Comparison of ENCODE assay signal across 8 cellular contexts in genomic region chr22:25404923-25405853, GRCh38.
A peak's percentile ranks its signal among the peaks of the same experiment; 100 is the strongest.
DNase-seq lines count a peak whose midpoint lies in the region; ATAC-seq and TF ChIP-seq lines count a peak whose summit lies in the region.

No MANE protein-coding gene starts in this region.

- H3K27me3 ChIP-seq in SJSA1 (replicated peaks), result no peaks in the 10 kb centered on the region
- H3K27me3 ChIP-seq in thyroid gland, result no peaks in the 10 kb centered on the region

- peak; percentile 94 to 99 for TF ChIP-seq POLR2A in thyroid gland (IDR thresholded peaks at IDR 0.05)

- DNase-seq in NCI-H1092 treated with DMSO at 0.1 percent for 48 hours (lab: John Stamatoyannopoulos, UW), result peak; percentile 39
- no peak for DNase-seq in NCI-H1092 (lab: John Stamatoyannopoulos, UW)
- DNase-seq in SJSA1 (ENCODE audit: low read depth in 1 of 2, low spot score in 2 of 2), result peak; percentile 49 to 80
- peak; percentile 77 for DNase-seq in glutamatergic neuron
- DNase-seq in osteocyte (ENCODE audit: extremely low spot score, unreplicated experiment), result no peak
- DNase-seq in thyroid gland, result peak; percentile 85 to 86

- no peaks in the 10 kb centered on the region for H3K9me3 Mint-ChIP-seq in activated naive CD4-positive, alpha-beta T cell treated with anti-CD3 and anti-CD28 coated beads, Interleukin-2, amount 50 U/mL, for 24 hours
- H3K9me3 Mint-ChIP-seq in glutamatergic neuron (ENCODE audit: unreplicated experiment), result peaks cover 12% of the 10 kb centered on the region
- no peaks in the 10 kb centered on the region for H3K9me3 Mint-ChIP-seq in osteocyte (ENCODE audit: unreplicated experiment)

- H3K4me1 ChIP-seq in SJSA1 (replicated peaks) (peaks cover 48% of the 10 kb centered on the region), thyroid gland (peaks cover 42 to 61% of the 10 kb centered on the region in 2 donors)

- intact Hi-C loops in thyroid gland (cut with DNase I), result no loop called here

- H3K9me3 ChIP-seq in SJSA1 (replicated peaks), result peaks cover 4% of the 10 kb centered on the region; the same call in 1 of the 2 replicates
- H3K9me3 ChIP-seq in thyroid gland, result no peaks in the 10 kb centered on the region

- peak; percentile 67 for ATAC-seq in HG03045 (IDR thresholded peaks at IDR 0.05; ENCODE audit: unreplicated experiment)

- H3K36me3 ChIP-seq in SJSA1, result peaks cover 6% of the 10 kb centered on the region
- H3K36me3 ChIP-seq in thyroid gland, result no peaks in the 10 kb centered on the region

- peak overlapping the region; percentile 81 for H3K4me3 Mint-ChIP-seq in activated naive CD4-positive, alpha-beta T cell treated with anti-CD3 and anti-CD28 coated beads, Interleukin-2, amount 50 U/mL, for 24 hours
- H3K4me3 Mint-ChIP-seq in glutamatergic neuron (ENCODE audit: unreplicated experiment), result peak overlapping the region; percentile 65
- peak overlapping the region; percentile 69 for H3K4me3 Mint-ChIP-seq in osteocyte (ENCODE audit: unreplicated experiment)

- H3K4me3 ChIP-seq in SJSA1, result peak overlapping the region; percentile 99
- H3K4me3 ChIP-seq in thyroid gland (replicated peaks in 1 of 3), result peak overlapping the region; percentile 56 to 62 (median 60)

- TF ChIP-seq CTCF in glutamatergic neuron (IDR thresholded peaks at IDR 0.05; ENCODE audit: partially characterized antibody, unreplicated experiment) (no peak), osteocyte (IDR thresholded peaks at IDR 0.05) (no peak), thyroid gland (IDR thresholded peaks at IDR 0.05) (no peak)

- H3K4me1 Mint-ChIP-seq in activated naive CD4-positive, alpha-beta T cell treated with anti-CD3 and anti-CD28 coated beads, Interleukin-2, amount 50 U/mL, for 24 hours, result peaks cover 31% of the 10 kb centered on the region
- peaks cover 21% of the 10 kb centered on the region for H3K4me1 Mint-ChIP-seq in glutamatergic neuron (ENCODE audit: low read depth, unreplicated experiment)
- peaks cover 46% of the 10 kb centered on the region for H3K4me1 Mint-ChIP-seq in osteocyte (ENCODE audit: unreplicated experiment)

- H3K36me3 Mint-ChIP-seq in activated naive CD4-positive, alpha-beta T cell treated with anti-CD3 and anti-CD28 coated beads, Interleukin-2, amount 50 U/mL, for 24 hours, result no peaks in the 10 kb centered on the region
- no peaks in the 10 kb centered on the region for H3K36me3 Mint-ChIP-seq in glutamatergic neuron (ENCODE audit: unreplicated experiment)
- no peaks in the 10 kb centered on the region for H3K36me3 Mint-ChIP-seq in osteocyte (ENCODE audit: unreplicated experiment)

- no peaks in the 10 kb centered on the region for H3K27me3 Mint-ChIP-seq in activated naive CD4-positive, alpha-beta T cell treated with anti-CD3 and anti-CD28 coated beads, Interleukin-2, amount 50 U/mL, for 24 hours
- H3K27me3 Mint-ChIP-seq in glutamatergic neuron (ENCODE audit: unreplicated experiment) (peaks cover 14% of the 10 kb centered on the region), osteocyte (ENCODE audit: unreplicated experiment) (no peaks in the 10 kb centered on the region)

- no peak overlapping the region for H3K27ac Mint-ChIP-seq in activated naive CD4-positive, alpha-beta T cell treated with anti-CD3 and anti-CD28 coated beads, Interleukin-2, amount 50 U/mL, for 24 hours
- H3K27ac Mint-ChIP-seq in glutamatergic neuron (ENCODE audit: unreplicated experiment) (peak overlapping the region; percentile 69), osteocyte (ENCODE audit: unreplicated experiment) (peak overlapping the region; percentile 52)

- H3K27ac ChIP-seq in SJSA1 (peak overlapping the region; percentile 80), thyroid gland (peak overlapping the region; percentile 93 to 98 (median 97))

- WGBS in thyroid gland, 2 donors, result 3 to 7% methylated on average over 4 to 5 of the region's 118 CpGs

Comparison
In these comparisons a context has a peak if more than half of its experiments do, and no peak if none do; other contexts are left out.
1. DNase-seq: peak in NCI-H1092 treated with DMSO at 0.1 percent for 48 hours (single experiment), SJSA1 (2 of 2), glutamatergic neuron (single experiment) and thyroid gland (2 of 2); none in NCI-H1092 (single experiment) and osteocyte (single experiment).
2. Peak in every context shown above with its lines, with median percentiles within 50 percentile points of each other: H3K4me3 Mint-ChIP-seq.